14 cellular contexts compared by ENCODE assay signal in the genomic region with DNA sequence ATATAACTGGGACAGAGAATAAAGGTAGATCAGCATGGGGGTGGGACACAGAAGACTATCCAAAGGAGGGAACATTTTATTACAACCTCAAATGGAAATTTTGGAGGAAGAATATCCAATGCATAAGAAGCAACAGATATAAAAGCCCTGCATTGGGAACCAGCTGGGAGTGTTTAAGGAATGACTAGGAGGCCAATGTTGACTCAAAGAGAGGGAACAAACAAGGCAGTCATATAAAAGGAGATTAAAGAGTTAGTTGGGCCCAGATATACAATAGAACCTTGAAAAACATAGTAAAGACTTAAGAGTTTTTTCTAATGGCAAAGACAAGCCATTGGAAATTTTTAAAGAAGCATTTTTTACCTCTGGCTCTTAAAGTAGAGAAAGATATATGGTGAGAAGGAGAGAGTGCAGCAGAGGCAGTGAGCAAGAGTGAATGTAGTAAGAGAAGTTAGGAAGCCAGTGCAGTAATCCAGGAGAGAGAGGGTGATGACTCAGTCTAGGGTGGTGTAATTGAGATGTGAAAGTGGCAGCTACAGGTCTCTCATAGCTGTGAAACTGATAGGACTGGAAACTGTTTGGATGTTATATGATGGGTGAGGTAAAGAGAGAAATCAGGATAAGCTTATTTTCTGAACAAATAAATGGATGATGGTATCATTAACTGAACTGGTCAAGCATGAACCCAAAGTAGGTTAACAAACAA.
DNase-seq lines count a peak whose midpoint lies in the region; ATAC-seq and TF ChIP-seq lines count a peak whose summit lies in the region.
"Had no signal": no experiment of that assay in that cellular context is flagged by ENCODE, and none has a peak within 500 bp of the region (broad histone marks: within the 10 kb centered on the region; RNA-seq: fewer than 3 reads in every experiment).

No MANE protein-coding gene starts in this region.

- intact Hi-C loops in right cardiac atrium (cut with DNase I) (no loop called here), Right ventricle myocardium superior (cut with DNase I) (no loop called here)

- H3K27ac ChIP-seq in right cardiac atrium (ENCODE audit: low read length), result no peak overlapping the region
- H3K27ac ChIP-seq: colonic mucosa, left ventricle myocardium inferior had no signal

- in situ Hi-C loops in GM13977 (cut with MboI; ENCODE audit: low pct_unique_long_range_greater_than_20kb, low sequenced_read_pairs, unreplicated experiment), result no loop called here

- peak; percentile 50 for ATAC-seq in HG03460 (IDR thresholded peaks at IDR 0.05; ENCODE audit: unreplicated experiment)
- ATAC-seq in right cardiac atrium, result no peak
- ATAC-seq in Right ventricle myocardium superior (ENCODE audit: poor library complexity), result no peak
- ATAC-seq: activated CD4-positive, CD25-positive, alpha-beta regulatory T cell treated with anti-CD3 and anti-CD28 coated beads, Interleukin-2, amount 50 U/mL, for 24 hours had no signal

- peak; percentile 12 for DNase-seq in NCI-H2029 (lab: John Stamatoyannopoulos, UW)
- DNase-seq in NCI-H2029 treated with DMSO at 0.1 percent for 48 hours (lab: John Stamatoyannopoulos, UW), result no peak
- peak; percentile 87 for DNase-seq in NCI-H748 treated with DMSO at 0.1 percent for 48 hours (lab: John Stamatoyannopoulos, UW)
- peak; percentile 9 for DNase-seq in renal cortical epithelial cell (ENCODE audit: low read depth)
- no peak for DNase-seq in GM13977 (ENCODE audit: low spot score)
- DNase-seq in right cardiac atrium, result no peak
- no peak for DNase-seq in Right ventricle myocardium superior
- DNase-seq: activated gamma-delta T cell treated with Interleukin-2 at 50 U/mL for 16 hours, colonic mucosa, DMS153, left ventricle myocardium inferior, occipital lobe had no signal

- no peak overlapping the region for H3K4me3 ChIP-seq in right cardiac atrium (ENCODE audit: low read length)
- H3K4me3 ChIP-seq: colonic mucosa, left ventricle myocardium inferior had no signal

- no peaks in the 10 kb centered on the region for H3K4me1 ChIP-seq in right cardiac atrium (ENCODE audit: control insufficient read depth, insufficient read depth, low read length)
- H3K4me1 ChIP-seq: colonic mucosa, left ventricle myocardium inferior had no signal

- no peak for TF ChIP-seq CTCF in GM13977 (IDR thresholded peaks at IDR 0.05; ENCODE audit: extremely low read depth, insufficient read depth, missing control alignments)

- H3K27me3 ChIP-seq in right cardiac atrium (ENCODE audit: control insufficient read depth, insufficient read depth), result no peaks in the 10 kb centered on the region
- H3K27me3 ChIP-seq: colonic mucosa had no signal

- H3K9me3 ChIP-seq in right cardiac atrium (ENCODE audit: control insufficient read depth, low read length), result no peaks in the 10 kb centered on the region
- H3K9me3 ChIP-seq: colonic mucosa, left ventricle myocardium inferior had no signal

Comparison
In these comparisons a context has a peak if more than half of its experiments do, and no peak if none do; other contexts are left out.
1. DNase-seq: peak in NCI-H2029 (single experiment), NCI-H748 treated with DMSO at 0.1 percent for 48 hours (single experiment) and renal cortical epithelial cell (single experiment); none in NCI-H2029 treated with DMSO at 0.1 percent for 48 hours (single experiment), GM13977 (single experiment), right cardiac atrium (0 of 3) and Right ventricle myocardium superior (single experiment).